In the genomic region with DNA sequence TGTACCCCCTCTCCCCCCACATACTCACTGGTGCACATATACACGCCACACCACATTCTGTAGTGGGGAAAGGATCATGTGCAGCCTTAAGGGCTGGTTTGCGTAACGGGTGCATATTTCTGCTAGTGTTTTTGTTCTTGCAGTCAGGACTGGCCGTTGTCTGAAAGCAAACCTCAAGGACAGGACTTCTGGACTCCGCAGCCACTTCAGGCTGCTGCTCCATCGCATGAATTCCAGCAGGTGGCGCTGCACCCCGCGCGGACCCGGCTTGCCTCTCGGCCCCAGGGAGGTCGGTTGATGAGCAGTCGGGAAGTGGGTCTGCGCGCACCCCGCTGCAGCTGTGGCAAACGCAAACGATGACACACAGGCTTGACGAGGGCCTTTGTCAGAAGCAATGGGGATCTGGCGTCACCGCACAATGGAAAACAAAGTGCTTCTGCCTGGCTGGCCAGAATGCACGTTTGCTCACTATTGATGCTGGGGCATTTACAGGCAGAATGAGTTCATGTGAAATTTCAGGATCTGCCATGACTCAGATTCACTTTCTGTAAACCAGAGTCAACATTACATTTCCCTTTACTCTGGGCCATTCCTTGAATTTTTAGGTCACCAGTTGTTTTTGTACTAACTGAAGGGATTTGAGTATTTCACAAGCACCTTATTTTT, we compare ENCODE assay signal across 8 cellular contexts.
A peak's percentile ranks its signal among the peaks of the same experiment; 100 is the strongest.
DNase-seq lines count a peak whose midpoint lies in the region; ATAC-seq and TF ChIP-seq lines count a peak whose summit lies in the region.

No MANE protein-coding gene starts in this region.

- peak; percentile 35 for DNase-seq in NCI-H1694 (lab: John Stamatoyannopoulos, UW)
- peak; percentile 93 for DNase-seq in T1000 (lab: John Stamatoyannopoulos, UW)
- DNase-seq in astrocyte of the cerebellum (ENCODE audit: low read depth): peak; percentile 97
- DNase-seq in hepatic stellate cell (ENCODE audit: low spot score): peak; percentile 90
- DNase-seq in retinal pigment epithelial cell (ENCODE audit: low read depth): peak; percentile 83
- DNase-seq in GF-D8 (lab: John Stamatoyannopoulos, UW): no peak

- no peak for TF ChIP-seq POLR2A in GM18505 (IDR thresholded peaks at IDR 0.05; ENCODE audit: borderline replicate concordance, extremely low read depth, insufficient read depth, insufficient read length)

- in situ Hi-C loops in astrocyte of the cerebellum (cut with HindIII; ENCODE audit: low sequenced_read_pairs): no loop called here

- peak; percentile 82 for TF ChIP-seq CTCF in astrocyte of the cerebellum (IDR thresholded peaks at IDR 0.05; ENCODE audit: low read depth, low read length, missing control alignments)
- TF ChIP-seq CTCF in retinal pigment epithelial cell (conservative IDR thresholded peaks at IDR 0.05; ENCODE audit: low read depth, low read length): peak; percentile 95

- peak overlapping the region; percentile 12 for H3K4me3 ChIP-seq in astrocyte of the cerebellum (ENCODE audit: low read depth, low read length)
- peak overlapping the region; percentile 52 for H3K4me3 ChIP-seq in retinal pigment epithelial cell (ENCODE audit: low read length)

- ATAC-seq in GM18505 (IDR thresholded peaks at IDR 0.05; ENCODE audit: unreplicated experiment) (peak; percentile 84), HG02943 (IDR thresholded peaks at IDR 0.05; ENCODE audit: low read depth, unreplicated experiment) (peak; percentile 80)
